ENCODE assay signal across 1 cellular context in genomic region chr12:15206831-15207394, GRCh38.
TF ChIP-seq lines count a peak whose summit lies in the region.

No MANE protein-coding gene starts in this region.

TF ChIP-seq in H1, 55 proteins besides CTCF, POLR2A, EP300 and RAD21:
- TF ChIP-seq CHD1 (IDR thresholded peaks at IDR 0.05; ENCODE audit: low read depth, low read length) (no peak), SAP30 (IDR thresholded peaks at IDR 0.05; ENCODE audit: insufficient read depth, insufficient replicate concordance, low read length) (no peak)
